In genomic region chr22:39177456-39177775, GRCh38 we compare ENCODE assay signal across 11 cellular contexts. TPM values are rescaled to one million over a fixed set of nuclear protein-coding genes. Genes with fewer than 3 reads are reported as not detected.
A peak's percentile ranks its signal among the peaks of the same experiment; 100 is the strongest.
DNase-seq lines count a peak whose midpoint lies in the region; ATAC-seq and TF ChIP-seq lines count a peak whose summit lies in the region.
"Had no signal": no experiment of that assay in that cellular context is flagged by ENCODE, and none has a peak within 500 bp of the region (broad histone marks: within the 10 kb centered on the region; RNA-seq: fewer than 3 reads in every experiment).

No MANE protein-coding gene starts in this region.

- no peaks in the 10 kb centered on the region for H3K27me3 ChIP-seq in CD4-positive, CD25-positive, alpha-beta regulatory T cell (ENCODE audit: control insufficient read depth, insufficient read depth, low read length)
- H3K27me3 ChIP-seq in endodermal cell (ENCODE audit: control insufficient read depth, insufficient read depth, low read length, poor library complexity, severe bottlenecking), result no peaks in the 10 kb centered on the region

- no peak overlapping the region for H3K27ac ChIP-seq in CD4-positive, CD25-positive, alpha-beta regulatory T cell (ENCODE audit: insufficient read depth, low read length, poor library complexity, severe bottlenecking)
- H3K27ac ChIP-seq in endodermal cell (ENCODE audit: low read depth, low read length), result no peak overlapping the region
- H3K27ac ChIP-seq: HL-60 had no signal

- H3K4me1 ChIP-seq in CD4-positive, CD25-positive, alpha-beta regulatory T cell (ENCODE audit: control insufficient read depth, insufficient read depth, low read length, poor library complexity, severe bottlenecking), result peaks cover 50% of the 10 kb centered on the region
- peaks cover 26% of the 10 kb centered on the region for H3K4me1 ChIP-seq in endodermal cell (ENCODE audit: control insufficient read depth, insufficient read depth, low read length)

- TF ChIP-seq CTCF in endodermal cell (conservative IDR thresholded peaks at IDR 0.05) (no peak), progenitor cell of endocrine pancreas (IDR thresholded peaks at IDR 0.05; ENCODE audit: unreplicated experiment) (no peak)

- H3K9me3 Mint-ChIP-seq in CD4-positive, CD25-positive, alpha-beta regulatory T cell, result peaks cover 0 to 2% (median 0%) of the 10 kb centered on the region in 7 donors
- H3K9me3 Mint-ChIP-seq in endodermal cell, result peaks cover 2% of the 10 kb centered on the region
- peaks cover 2% of the 10 kb centered on the region for H3K9me3 Mint-ChIP-seq in progenitor cell of endocrine pancreas (ENCODE audit: low read depth)

- H3K27ac Mint-ChIP-seq in CD4-positive, CD25-positive, alpha-beta regulatory T cell, result peak overlapping the region; percentile 86 to 96 (median 90)
- H3K27ac Mint-ChIP-seq in endodermal cell (peak overlapping the region; percentile 78), progenitor cell of endocrine pancreas (peak overlapping the region; percentile 64)

- no peak overlapping the region for H3K9ac ChIP-seq in endodermal cell (ENCODE audit: extremely low read depth, low read length, poor library complexity, severe bottlenecking)

- no peaks in the 10 kb centered on the region for H3K36me3 ChIP-seq in CD4-positive, CD25-positive, alpha-beta regulatory T cell (ENCODE audit: control insufficient read depth, insufficient read depth, low read length)
- H3K36me3 ChIP-seq in endodermal cell (ENCODE audit: control insufficient read depth, insufficient read depth, low read length), result no peaks in the 10 kb centered on the region

- peaks cover 3% of the 10 kb centered on the region for H3K36me3 Mint-ChIP-seq in CD4-positive, CD25-positive, alpha-beta regulatory T cell
- H3K36me3 Mint-ChIP-seq in endodermal cell (ENCODE audit: low read depth), result no peaks in the 10 kb centered on the region
- H3K36me3 Mint-ChIP-seq in progenitor cell of endocrine pancreas (ENCODE audit: insufficient read depth), result no peaks in the 10 kb centered on the region

- H3K4me1 Mint-ChIP-seq in CD4-positive, CD25-positive, alpha-beta regulatory T cell, result peaks cover 11 to 60% (median 33%) of the 10 kb centered on the region in 4 donors
- H3K4me1 Mint-ChIP-seq in endodermal cell (peaks cover 61% of the 10 kb centered on the region), progenitor cell of endocrine pancreas (ENCODE audit: low read depth) (peaks cover 32% of the 10 kb centered on the region)

- H3K27me3 Mint-ChIP-seq in CD4-positive, CD25-positive, alpha-beta regulatory T cell, result no peaks in the 10 kb centered on the region
- H3K27me3 Mint-ChIP-seq in endodermal cell (ENCODE audit: insufficient read depth), result no peaks in the 10 kb centered on the region
- no peaks in the 10 kb centered on the region for H3K27me3 Mint-ChIP-seq in progenitor cell of endocrine pancreas

- ATAC-seq in CD4-positive, CD25-positive, alpha-beta regulatory T cell (ENCODE audit: low read depth in 2 of 2), result peak in 1 of 2 donors; percentile 12
- ATAC-seq in HG03280 (IDR thresholded peaks at IDR 0.05; ENCODE audit: unreplicated experiment), result no peak
- no peak for ATAC-seq in HG02571 (IDR thresholded peaks at IDR 0.05; ENCODE audit: unreplicated experiment)

- 92 to 100% methylated on average over 1 to 2 of the region's 2 CpGs for WGBS in endodermal cell (ENCODE audit: insufficient coverage in 1 of 2, insufficient read length in 1 of 2), 2 experiments

- H3K4me3 ChIP-seq in CD4-positive, CD25-positive, alpha-beta regulatory T cell (ENCODE audit: low read depth, low read length), result no peak overlapping the region
- H3K4me3 ChIP-seq in endodermal cell (ENCODE audit: low read length), result no peak overlapping the region

- peak overlapping the region in 2 of 4 donors; percentile 27 to 75 for H3K4me3 Mint-ChIP-seq in CD4-positive, CD25-positive, alpha-beta regulatory T cell
- H3K4me3 Mint-ChIP-seq in endodermal cell (no peak overlapping the region), progenitor cell of endocrine pancreas (ENCODE audit: low read depth) (no peak overlapping the region)

- DNase-seq in CD4-positive, CD25-positive, alpha-beta regulatory T cell, result no peak
- DNase-seq in M059J (ENCODE audit: low read depth), result peak; percentile 13
- peak; percentile 72 for DNase-seq in endodermal cell
- no peak for DNase-seq in progenitor cell of endocrine pancreas (ENCODE audit: low spot score, unreplicated experiment)
- no peak for DNase-seq in cerebellar nuclear complex (lab: John Stamatoyannopoulos, UW)
- no peak for DNase-seq in SW 1271 (lab: John Stamatoyannopoulos, UW)
- DNase-seq: NCI-H524 treated with DMSO at 0.1 percent for 48 hours, T-helper 1 cell had no signal

- peaks cover 0 to 4% of the 10 kb centered on the region in 2 experiments for H3K9me3 ChIP-seq in CD4-positive, CD25-positive, alpha-beta regulatory T cell (ENCODE audit: control insufficient read depth in 2 of 2, low read length in 2 of 2)
- no peaks in the 10 kb centered on the region for H3K9me3 ChIP-seq in endodermal cell (ENCODE audit: control insufficient read depth, low read length)

RNA-seq across cellular contexts. Expression of gene CBX7, which starts 24.9 kb away (rescaled TPM):
- 102 TPM for total RNA-seq in CD4-positive, CD25-positive, alpha-beta regulatory T cell
- polyA plus RNA-seq in CD4-positive, CD25-positive, alpha-beta regulatory T cell, result 10 to 100 TPM; 27.7 to 44.6 (median 35.4) TPM
- total RNA-seq in M059J (2014; rRNA removed; shearing (Covaris generic)), result 0.76 and 3.0 TPM in 2 replicates
- total RNA-seq in endodermal cell (10 to 100 TPM; 14.2 to 22.0 TPM), progenitor cell of endocrine pancreas (6.0 and 7.7 TPM in 2 replicates)
- 6.0 TPM for polyA plus RNA-seq in endodermal cell (2013, experiment 1 of 2)
- 5.8 TPM for polyA plus RNA-seq in endodermal cell (2013, experiment 2 of 2)

Comparison
In these comparisons a context has a peak if more than half of its experiments do, and no peak if none do; other contexts are left out.
1. DNase-seq: peak in M059J (single experiment) and endodermal cell (single experiment); none in CD4-positive, CD25-positive, alpha-beta regulatory T cell (0 of 3), progenitor cell of endocrine pancreas (single experiment), cerebellar nuclear complex (0 of 2) and SW 1271 (0 of 2).
2. Peak in every context shown above with its lines, with median percentiles within 50 percentile points of each other: H3K27ac Mint-ChIP-seq.